Comparison of ENCODE assay signal across 8 cellular contexts in genomic region chr18:8052237-8052701, GRCh38.
DNase-seq lines count a peak whose midpoint lies in the region; ATAC-seq and TF ChIP-seq lines count a peak whose summit lies in the region.
"Had no signal": no experiment of that assay in that cellular context is flagged by ENCODE, and none has a peak within 500 bp of the region (broad histone marks: within the 10 kb centered on the region; RNA-seq: fewer than 3 reads in every experiment).

No MANE protein-coding gene starts in this region.

- H3K27ac ChIP-seq in liver (ENCODE audit: low read depth in 1 of 2, low read length in 2 of 2): no peak overlapping the region
- H3K27ac ChIP-seq: parathyroid adenoma had no signal

- no peaks in the 10 kb centered on the region for H3K27me3 ChIP-seq in liver (ENCODE audit: control insufficient read depth in 4 of 4, insufficient read depth in 4 of 4, low read length in 3 of 4)

- peak; percentile 63 for ATAC-seq in HG03135 (IDR thresholded peaks at IDR 0.05; ENCODE audit: unreplicated experiment)
- ATAC-seq in GM21723 (IDR thresholded peaks at IDR 0.05; ENCODE audit: unreplicated experiment): no peak
- ATAC-seq in GM19035 (IDR thresholded peaks at IDR 0.05; ENCODE audit: unreplicated experiment): no peak

- H3K4me3 ChIP-seq in liver (ENCODE audit: low read depth in 1 of 3, low read length in 3 of 3): no peak overlapping the region

- no peaks in the 10 kb centered on the region for H3K9me3 ChIP-seq in liver (ENCODE audit: control insufficient read depth in 4 of 4, low read length in 3 of 4)

- TF ChIP-seq CTCF in GM10266 (IDR thresholded peaks at IDR 0.05; ENCODE audit: control insufficient read depth, insufficient read depth, low read depth, missing control alignments) (peak; percentile 6), liver (IDR thresholded peaks at IDR 0.05; ENCODE audit: low read depth, low read length, missing input control) (no peak)

- no peaks in the 10 kb centered on the region for H3K4me1 ChIP-seq in liver (ENCODE audit: control insufficient read depth in 4 of 4, insufficient read depth in 4 of 4, low read length in 3 of 4)
- H3K4me1 ChIP-seq: parathyroid adenoma had no signal

- DNase-seq in GM10266 (ENCODE audit: extremely low spot score) (no peak), SW480 (ENCODE audit: low spot score) (peak; percentile 53), OCI-M2 (lab: John Stamatoyannopoulos, UW; ENCODE audit: unreplicated experiment) (no peak)

- peak; percentile 16 to 46 for TF ChIP-seq RAD21 in liver (IDR thresholded peaks at IDR 0.05)

- 69% methylated on average over 2 of the region's 2 CpGs for WGBS in liver

- H3K36me3 ChIP-seq in liver (ENCODE audit: control insufficient read depth in 4 of 4, insufficient read depth in 3 of 4, low read depth in 1 of 4, low read length in 3 of 4): no peaks in the 10 kb centered on the region

- H3K9ac ChIP-seq in liver (ENCODE audit: low read depth in 1 of 2, low read length in 2 of 2): no peak overlapping the region
- H3K9ac ChIP-seq: parathyroid adenoma had no signal

TF ChIP-seq in liver, 16 proteins besides CTCF, POLR2A, EP300 and RAD21:
- no peak for TF ChIP-seq HNF4A (conservative IDR thresholded peaks at IDR 0.05)
- TF ChIP-seq REST (IDR thresholded peaks at IDR 0.05): no peak
- TF ChIP-seq RXRA (IDR thresholded peaks at IDR 0.05): no peak
- no peak for TF ChIP-seq SP1 (IDR thresholded peaks at IDR 0.05)
- no peak for TF ChIP-seq EGR1 (IDR thresholded peaks at IDR 0.05; ENCODE audit: low read depth in 2 of 2)
- TF ChIP-seq TAF1 (conservative IDR thresholded peaks at IDR 0.05): no peak
- no peak for TF ChIP-seq MAX (IDR thresholded peaks at IDR 0.05)
- no peak for TF ChIP-seq JUND (IDR thresholded peaks at IDR 0.05)
- no peak for TF ChIP-seq YY1 (IDR thresholded peaks at IDR 0.05)
- TF ChIP-seq ZBTB33 (IDR thresholded peaks at IDR 0.05): no peak
- no peak for TF ChIP-seq FOXA2 (IDR thresholded peaks at IDR 0.05)
- no peak for TF ChIP-seq ATF3 (IDR thresholded peaks at IDR 0.05)
- no peak for TF ChIP-seq HNF4G (IDR thresholded peaks at IDR 0.05)
- TF ChIP-seq GABPA (IDR thresholded peaks at IDR 0.05 in 1 of 2, conservative IDR thresholded peaks at IDR 0.05 in 1 of 2): no peak
- TF ChIP-seq NR2F2 (IDR thresholded peaks at IDR 0.05): no peak
- TF ChIP-seq FOXA1 (IDR thresholded peaks at IDR 0.05): no peak
